10 cellular contexts compared by ENCODE assay signal in genomic region chr17:7840441-7840840, GRCh38. TPM values are rescaled to one million over a fixed set of nuclear protein-coding genes. Genes with fewer than 3 reads are reported as not detected.
A peak's percentile ranks its signal among the peaks of the same experiment; 100 is the strongest.
DNase-seq lines count a peak whose midpoint lies in the region; ATAC-seq and TF ChIP-seq lines count a peak whose summit lies in the region.
"Had no signal": no experiment of that assay in that cellular context is flagged by ENCODE, and none has a peak within 500 bp of the region (broad histone marks: within the 10 kb centered on the region; RNA-seq: fewer than 3 reads in every experiment).

No MANE protein-coding gene starts in this region.

- no peak for TF ChIP-seq POLR2A in heart left ventricle (IDR thresholded peaks at IDR 0.05)

- H3K27me3 Mint-ChIP-seq in activated naive CD8-positive, alpha-beta T cell = no peaks in the 10 kb centered on the region
- H3K27me3 Mint-ChIP-seq in type B pancreatic cell = no peaks in the 10 kb centered on the region

- no peaks in the 10 kb centered on the region for H3K27me3 ChIP-seq in heart left ventricle

- DNase-seq in heart left ventricle = no peak
- DNase-seq in left ventricle myocardium superior = no peak
- DNase-seq in type B pancreatic cell (ENCODE audit: extremely low spot score, unreplicated experiment) = no peak
- DNase-seq: COR-L47; stimulated activated CD4-positive, alpha-beta T cell treated with anti-CD3 and anti-CD28 coated beads, Interleukin-2, amount 100 ng/mL, for 24 hours had no signal

- peaks cover 6% of the 10 kb centered on the region for H3K36me3 Mint-ChIP-seq in activated naive CD8-positive, alpha-beta T cell
- H3K36me3 Mint-ChIP-seq in type B pancreatic cell = peaks cover 9% of the 10 kb centered on the region

- WGBS in heart left ventricle, 4 donors = 49 to 80% (median 55%) methylated on average over 1 of the region's 1 CpG
- WGBS in mesodermal cell (ENCODE audit: insufficient coverage in 2 of 2), 2 experiments = no CpG with 5 or more reads among the region's 1 CpG

- H3K4me3 ChIP-seq in heart left ventricle = peak overlapping the region in 1 of 12 donors; percentile 88
- no peak overlapping the region for H3K4me3 ChIP-seq in mesodermal cell (ENCODE audit: extremely low read depth, insufficient read depth, low read length, poor library complexity, severe bottlenecking)

- intact Hi-C loops in heart left ventricle (cut with DNase I) (loop anchor here in 4 of 10 donors (5.0 to 10.0 kb wide), 6 partner anchors 304 to 606 kb away; partner anchors contain the start of genes PER1 (in 2 of the 4), CHRNB1 (in 1 of the 4), DVL2 (in 1 of the 4) and GABARAP (in 1 of the 4)), left ventricle myocardium superior (cut with micrococcal nuclease) (no loop called here)

- H3K4me3 Mint-ChIP-seq in activated naive CD8-positive, alpha-beta T cell = peak overlapping the region; percentile 95
- peak overlapping the region; percentile 96 for H3K4me3 Mint-ChIP-seq in type B pancreatic cell

- H3K9me3 ChIP-seq in heart left ventricle (no peaks in the 10 kb centered on the region), mesodermal cell (ENCODE audit: control insufficient read depth, low read length) (no peaks in the 10 kb centered on the region)

- peak overlapping the region; percentile 99 for H3K27ac Mint-ChIP-seq in activated naive CD8-positive, alpha-beta T cell
- peak overlapping the region; percentile 98 for H3K27ac Mint-ChIP-seq in type B pancreatic cell

- no peak for TF ChIP-seq CTCF in heart left ventricle (IDR thresholded peaks at IDR 0.05)
- no peak for TF ChIP-seq CTCF in type B pancreatic cell (conservative IDR thresholded peaks at IDR 0.05)

- H3K27ac ChIP-seq in heart left ventricle (peak overlapping the region in 7 of 12 donors; percentile 95 to 99 (median 97)), mesodermal cell (ENCODE audit: low read depth, low read length, severe bottlenecking) (peak overlapping the region; percentile 98)

- H3K36me3 ChIP-seq in heart left ventricle (peaks cover 0 to 17% (median 5%) of the 10 kb centered on the region in 9 donors), mesodermal cell (ENCODE audit: control insufficient read depth, insufficient read depth, low read length) (peaks cover 19% of the 10 kb centered on the region)

- H3K4me1 Mint-ChIP-seq in activated naive CD8-positive, alpha-beta T cell (ENCODE audit: low read depth) = peaks cover 48% of the 10 kb centered on the region
- H3K4me1 Mint-ChIP-seq in type B pancreatic cell (ENCODE audit: unreplicated experiment) = peaks cover 43% of the 10 kb centered on the region

- H3K9me3 Mint-ChIP-seq in activated naive CD8-positive, alpha-beta T cell (ENCODE audit: low read depth) = no peaks in the 10 kb centered on the region
- no peaks in the 10 kb centered on the region for H3K9me3 Mint-ChIP-seq in type B pancreatic cell

- no peak for ATAC-seq in heart left ventricle
- ATAC-seq in left ventricle myocardium superior = no peak
- no peak for ATAC-seq in HG03521 (IDR thresholded peaks at IDR 0.05; ENCODE audit: unreplicated experiment)
- no peak for ATAC-seq in HG03571 (IDR thresholded peaks at IDR 0.05; ENCODE audit: unreplicated experiment)
- ATAC-seq in GM18870 (IDR thresholded peaks at IDR 0.05; ENCODE audit: unreplicated experiment) = no peak

- H3K4me1 ChIP-seq in heart left ventricle = peaks cover 6 to 83% (median 55%) of the 10 kb centered on the region in 12 donors
- peaks cover 30% of the 10 kb centered on the region for H3K4me1 ChIP-seq in mesodermal cell (ENCODE audit: control insufficient read depth, insufficient read depth, low read length, poor library complexity, severe bottlenecking)

RNA-seq across cellular contexts. Expression of gene KDM6B, which starts 6.4 kb away (rescaled TPM):
- 10 to 100 TPM in 8 of 9 donors, 1 to 10 TPM in 1; 7.4 to 29.3 (median 24.8) TPM for total RNA-seq in heart left ventricle
- 10 to 100 TPM; 11.6 to 14.4 TPM for polyA plus RNA-seq in heart left ventricle
- total RNA-seq in left ventricle myocardium superior = 28.1 TPM
- polyA plus RNA-seq in mesodermal cell (2013, experiment 1 of 2) = 41.4 TPM
- 37.3 TPM for polyA plus RNA-seq in mesodermal cell (2013, experiment 2 of 2)
- total RNA-seq in type B pancreatic cell (ENCODE audit: low replicate concordance) = 69.1 and 85.1 TPM in 2 replicates

RNA-seq across cellular contexts. Expression of gene TMEM88, which starts 14.4 kb away (rescaled TPM):
- 100 to 1,000 TPM in 1 of 9 donors, 10 to 100 TPM in 8; 16.7 to 130 (median 27.0) TPM for total RNA-seq in heart left ventricle
- 100 to 1,000 TPM in 1 of 2 donors, 10 to 100 TPM in 1; 97.7 to 112 TPM for polyA plus RNA-seq in heart left ventricle
- 32.6 TPM for total RNA-seq in left ventricle myocardium superior
- 240 TPM for polyA plus RNA-seq in mesodermal cell (2013, experiment 1 of 2)
- polyA plus RNA-seq in mesodermal cell (2013, experiment 2 of 2) = 335 TPM
- total RNA-seq in type B pancreatic cell (ENCODE audit: low replicate concordance) = 4.5 and 10.2 TPM in 2 replicates

RNA-seq across cellular contexts. Expression of gene NAA38, which starts 16.9 kb away (rescaled TPM):
- total RNA-seq in heart left ventricle (100 to 1,000 TPM in 1 of 9 donors, 10 to 100 TPM in 8; 60.9 to 141 (median 72.4) TPM), left ventricle myocardium superior (93.2 TPM), type B pancreatic cell (ENCODE audit: low replicate concordance) (43.6 and 64.9 TPM in 2 replicates)
- 100 to 1,000 TPM in 1 of 2 donors, 10 to 100 TPM in 1; 75.2 to 179 TPM for polyA plus RNA-seq in heart left ventricle
- polyA plus RNA-seq in mesodermal cell (2013, experiment 1 of 2) = 70.4 TPM
- 59.4 TPM for polyA plus RNA-seq in mesodermal cell (2013, experiment 2 of 2)

RNA-seq across cellular contexts. Expression of gene CYB5D1, which starts 17.4 kb away (rescaled TPM):
- total RNA-seq in heart left ventricle (10 to 100 TPM in 8 of 9 donors, 1 to 10 TPM in 1; 9.3 to 20.4 (median 16.6) TPM), left ventricle myocardium superior (25.6 TPM), type B pancreatic cell (ENCODE audit: low replicate concordance) (16.6 and 17.9 TPM in 2 replicates)
- 10 to 100 TPM; 11.7 to 15.5 TPM for polyA plus RNA-seq in heart left ventricle
- polyA plus RNA-seq in mesodermal cell (2013, experiment 1 of 2) = 55.6 TPM
- 97.7 TPM for polyA plus RNA-seq in mesodermal cell (2013, experiment 2 of 2)

RNA-seq across cellular contexts. Expression of gene CHD3, which starts 48.1 kb away (rescaled TPM):
- total RNA-seq in heart left ventricle (10 to 100 TPM in 6 of 9 donors, 1 to 10 TPM in 3; 6.7 to 30.6 (median 13.6) TPM), left ventricle myocardium superior (13.1 TPM), type B pancreatic cell (ENCODE audit: low replicate concordance) (170 and 172 TPM in 2 replicates)
- 10 to 100 TPM; 17.5 to 17.9 TPM for polyA plus RNA-seq in heart left ventricle
- polyA plus RNA-seq in mesodermal cell (2013, experiment 1 of 2) = 57.2 TPM
- polyA plus RNA-seq in mesodermal cell (2013, experiment 2 of 2) = 54.5 TPM
